In genomic region chr9:36592801-36593583, GRCh38 we compare ENCODE assay signal across 16 cellular contexts. TPM values are rescaled to one million over a fixed set of nuclear protein-coding genes. Genes with fewer than 3 reads are reported as not detected.
DNase-seq lines count a peak whose midpoint lies in the region; ATAC-seq and TF ChIP-seq lines count a peak whose summit lies in the region.
"Had no signal": no experiment of that assay in that cellular context is flagged by ENCODE, and none has a peak within 500 bp of the region (broad histone marks: within the 10 kb centered on the region; RNA-seq: fewer than 3 reads in every experiment).

No MANE protein-coding gene starts in this region.

- in situ Hi-C loops in Panc1 (cut with HindIII; ENCODE audit: low pct_unique_long_range_greater_than_20kb, low sequenced_read_pairs) (no loop called here), astrocyte of the spinal cord (cut with HindIII; ENCODE audit: low sequenced_read_pairs) (no loop called here)

- BruUV-seq in HCT116 (replicated peaks; lab: Mats Ljungman, UMichigan) (TSS peak; percentile 15), Panc1 (replicated peaks; lab: Mats Ljungman, UMichigan) (TSS peak; percentile 28)

- no peak overlapping the region for H3K4me2 ChIP-seq in HCT116 (ENCODE audit: low read length)

- CTCF ChIA-PET in HCT116 (lab: Charles Lee) (no interaction called here), Panc1 (lab: Charles Lee) (no interaction called here)

- H3K36me3 Mint-ChIP-seq in progenitor cell of endocrine pancreas (ENCODE audit: insufficient read depth) = peaks cover 11% of the 10 kb centered on the region

- no peak for ATAC-seq in HCT116
- ATAC-seq in Panc1 = no peak
- no peak for ATAC-seq in GM21825 (IDR thresholded peaks at IDR 0.05; ENCODE audit: unreplicated experiment)
- no peak for ATAC-seq in HG03039 (IDR thresholded peaks at IDR 0.05; ENCODE audit: unreplicated experiment)

- POLR2A ChIA-PET in HCT116 (lab: Charles Lee) (no interaction called here), Panc1 (lab: Charles Lee) (no interaction called here)

- intact Hi-C loops in HCT116 (cut with micrococcal nuclease) = no loop called here
- intact Hi-C loops in Panc1 (cut with micrococcal nuclease; ENCODE audit: unreplicated experiment) = no loop called here

- H3K9me2 ChIP-seq in HCT116 (ENCODE audit: insufficient read depth) = no peaks in the 10 kb centered on the region

- no peak overlapping the region for H3K27ac Mint-ChIP-seq in progenitor cell of endocrine pancreas

- H4K20me1 ChIP-seq in HCT116 (ENCODE audit: insufficient read depth) = peaks cover 5% of the 10 kb centered on the region; the same call in 1 of the 2 replicates

- H3K9me3 ChIP-seq in HCT116 (ENCODE audit: control insufficient read depth in 1 of 2, insufficient read depth in 1 of 2, low read depth in 1 of 2, low read length in 2 of 2) (no peaks in the 10 kb centered on the region), Panc1 (ENCODE audit: control insufficient read depth, insufficient read depth, low read depth, low read length) (no peaks in the 10 kb centered on the region)

- no peak overlapping the region for H3K4me3 Mint-ChIP-seq in progenitor cell of endocrine pancreas (ENCODE audit: low read depth)

- RAD21 ChIA-PET in HCT116 (lab: Charles Lee; ENCODE audit: low non-redundant PET in 1 of 2, low total read pairs in 2 of 2, uncharacterized antibody in 2 of 2, unreplicated experiment in 2 of 2) = no interaction called here

- DNase-seq in HCT116 (ENCODE audit: low read depth, low spot score) (no peak), Panc1 (ENCODE audit: low read depth, low spot score) (no peak), astrocyte of the spinal cord (ENCODE audit: low read depth, low spot score) (peak; percentile 12), iris pigment epithelial cell (ENCODE audit: low read depth) (peak; percentile 17), NOMO-1 treated with dmso at 0.1 percent for 144 hours (lab: John Stamatoyannopoulos, UW; ENCODE audit: unreplicated experiment) (no peak), progenitor cell of endocrine pancreas (ENCODE audit: low spot score, unreplicated experiment) (no peak)
- DNase-seq: C1 segment of cervical spinal cord, GF-D8, KBM-7, NCI-H1048, NCI-H146, NCI-H2081, NCI-H510A treated with DMSO at 0.1 percent for 48 hours, SHP77 had no signal

- no peaks in the 10 kb centered on the region for H3K27me3 ChIP-seq in HCT116 (ENCODE audit: insufficient read depth, low read length)
- no peaks in the 10 kb centered on the region for H3K27me3 ChIP-seq in Panc1 (ENCODE audit: control insufficient read depth, insufficient read depth, low read length)

- no peaks in the 10 kb centered on the region for H3K4me1 Mint-ChIP-seq in progenitor cell of endocrine pancreas (ENCODE audit: low read depth)

- H3K4me3 ChIP-seq in HCT116 (replicated peaks in 1 of 2; ENCODE audit: low read depth in 1 of 2, low read length in 2 of 2) (no peak overlapping the region), Panc1 (ENCODE audit: low read depth in 2 of 2, low read length in 2 of 2) (no peak overlapping the region), astrocyte of the spinal cord (ENCODE audit: low read depth, low read length) (no peak overlapping the region)

- H3K79me2 ChIP-seq in HCT116 (ENCODE audit: insufficient read depth, low read length) = peaks cover 86% of the 10 kb centered on the region

- TF ChIP-seq CTCF in HCT116 (IDR thresholded peaks at IDR 0.05 in 2 of 3, conservative IDR thresholded peaks at IDR 0.05 in 1 of 3; ENCODE audit: borderline replicate concordance in 1 of 3, insufficient read depth in 1 of 3, low read depth in 2 of 3, low read length in 2 of 3) = no peak
- TF ChIP-seq CTCF in Panc1 (IDR thresholded peaks at IDR 0.05) = no peak
- TF ChIP-seq CTCF in astrocyte of the spinal cord (IDR thresholded peaks at IDR 0.05; ENCODE audit: low read depth, low read length) = no peak
- TF ChIP-seq CTCF in progenitor cell of endocrine pancreas (IDR thresholded peaks at IDR 0.05; ENCODE audit: unreplicated experiment) = no peak

- no peak overlapping the region for H3K9ac ChIP-seq in HCT116 (ENCODE audit: low read length)

- H2AFZ ChIP-seq in HCT116 (ENCODE audit: low read depth, low read length, poor library complexity, severe bottlenecking) = no peak overlapping the region

- no peak for TF ChIP-seq RAD21 in HCT116 (IDR thresholded peaks at IDR 0.05; ENCODE audit: low read depth)

- H3K27me3 Mint-ChIP-seq in progenitor cell of endocrine pancreas = no peaks in the 10 kb centered on the region

- H3K36me3 ChIP-seq in HCT116 (ENCODE audit: control insufficient read depth in 1 of 2, insufficient read depth in 2 of 2, low read length in 2 of 2) (peaks cover 36 to 38% of the 10 kb centered on the region in 2 experiments), Panc1 (ENCODE audit: control insufficient read depth, insufficient read depth, low read length) (peaks cover 38% of the 10 kb centered on the region)

- H3K9me3 Mint-ChIP-seq in progenitor cell of endocrine pancreas (ENCODE audit: low read depth) = no peaks in the 10 kb centered on the region

- H3K27ac ChIP-seq in HCT116 (ENCODE audit: low read depth, low read length) = no peak overlapping the region
- H3K27ac ChIP-seq in Panc1 (ENCODE audit: low read length) = no peak overlapping the region

- H3K4me1 ChIP-seq in HCT116 (ENCODE audit: control insufficient read depth in 1 of 2, insufficient read depth in 2 of 2, low read length in 2 of 2) (no peaks in the 10 kb centered on the region), Panc1 (ENCODE audit: control insufficient read depth, insufficient read depth, low read length) (no peaks in the 10 kb centered on the region)

- TF ChIP-seq POLR2A in HCT116 (IDR thresholded peaks at IDR 0.05; ENCODE audit: borderline replicate concordance, extremely low read depth, insufficient read depth, insufficient read length) = no peak

TF ChIP-seq in HCT116, 20 proteins besides CTCF, POLR2A, EP300 and RAD21:
- no peak for TF ChIP-seq SP1 (IDR thresholded peaks at IDR 0.05; ENCODE audit: low read depth)
- no peak for TF ChIP-seq EGR1 (IDR thresholded peaks at IDR 0.05; ENCODE audit: low read depth)
- no peak for TF ChIP-seq YY1 (IDR thresholded peaks at IDR 0.05; ENCODE audit: extremely low read depth, insufficient replicate concordance, low read depth, low read length)
- TF ChIP-seq, protein P1, sequence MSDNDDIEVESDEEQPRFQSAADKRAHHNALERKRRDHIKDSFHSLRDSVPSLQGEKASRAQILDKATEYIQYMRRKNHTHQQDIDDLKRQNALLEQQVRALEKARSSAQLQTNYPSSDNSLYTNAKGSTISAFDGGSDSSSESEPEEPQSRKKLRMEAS (IDR thresholded peaks at IDR 0.05) = no peak
- TF ChIP-seq, protein P2, sequence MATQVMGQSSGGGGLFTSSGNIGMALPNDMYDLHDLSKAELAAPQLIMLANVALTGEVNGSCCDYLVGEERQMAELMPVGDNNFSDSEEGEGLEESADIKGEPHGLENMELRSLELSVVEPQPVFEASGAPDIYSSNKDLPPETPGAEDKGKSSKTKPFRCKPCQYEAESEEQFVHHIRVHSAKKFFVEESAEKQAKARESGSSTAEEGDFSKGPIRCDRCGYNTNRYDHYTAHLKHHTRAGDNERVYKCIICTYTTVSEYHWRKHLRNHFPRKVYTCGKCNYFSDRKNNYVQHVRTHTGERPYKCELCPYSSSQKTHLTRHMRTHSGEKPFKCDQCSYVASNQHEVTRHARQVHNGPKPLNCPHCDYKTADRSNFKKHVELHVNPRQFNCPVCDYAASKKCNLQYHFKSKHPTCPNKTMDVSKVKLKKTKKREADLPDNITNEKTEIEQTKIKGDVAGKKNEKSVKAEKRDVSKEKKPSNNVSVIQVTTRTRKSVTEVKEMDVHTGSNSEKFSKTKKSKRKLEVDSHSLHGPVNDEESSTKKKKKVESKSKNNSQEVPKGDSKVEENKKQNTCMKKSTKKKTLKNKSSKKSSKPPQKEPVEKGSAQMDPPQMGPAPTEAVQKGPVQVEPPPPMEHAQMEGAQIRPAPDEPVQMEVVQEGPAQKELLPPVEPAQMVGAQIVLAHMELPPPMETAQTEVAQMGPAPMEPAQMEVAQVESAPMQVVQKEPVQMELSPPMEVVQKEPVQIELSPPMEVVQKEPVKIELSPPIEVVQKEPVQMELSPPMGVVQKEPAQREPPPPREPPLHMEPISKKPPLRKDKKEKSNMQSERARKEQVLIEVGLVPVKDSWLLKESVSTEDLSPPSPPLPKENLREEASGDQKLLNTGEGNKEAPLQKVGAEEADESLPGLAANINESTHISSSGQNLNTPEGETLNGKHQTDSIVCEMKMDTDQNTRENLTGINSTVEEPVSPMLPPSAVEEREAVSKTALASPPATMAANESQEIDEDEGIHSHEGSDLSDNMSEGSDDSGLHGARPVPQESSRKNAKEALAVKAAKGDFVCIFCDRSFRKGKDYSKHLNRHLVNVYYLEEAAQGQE (IDR thresholded peaks at IDR 0.05; ENCODE audit: low read depth) = no peak
- no peak for TF ChIP-seq CBX3 (IDR thresholded peaks at IDR 0.05; ENCODE audit: low read depth)
- no peak for TF ChIP-seq ELF1 (IDR thresholded peaks at IDR 0.05; ENCODE audit: borderline replicate concordance, low read depth)
- no peak for TF ChIP-seq EZH2 (IDR thresholded peaks at IDR 0.05)
- no peak for TF ChIP-seq SRF (IDR thresholded peaks at IDR 0.05; ENCODE audit: low read depth)
- TF ChIP-seq, protein P3, sequence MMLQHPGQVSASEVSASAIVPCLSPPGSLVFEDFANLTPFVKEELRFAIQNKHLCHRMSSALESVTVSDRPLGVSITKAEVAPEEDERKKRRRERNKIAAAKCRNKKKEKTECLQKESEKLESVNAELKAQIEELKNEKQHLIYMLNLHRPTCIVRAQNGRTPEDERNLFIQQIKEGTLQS (IDR thresholded peaks at IDR 0.05) = no peak
- no peak for TF ChIP-seq SIN3A (IDR thresholded peaks at IDR 0.05; ENCODE audit: low read depth)

RNA-seq across cellular contexts. Expression of gene MELK, which starts 20.3 kb away (rescaled TPM):
- total RNA-seq in HCT116 (2021; ENCODE audit: unreplicated experiment) (63.2 TPM), Panc1 (2021; ENCODE audit: unreplicated experiment) (112 TPM), progenitor cell of endocrine pancreas (24.0 and 27.9 TPM in 2 replicates)
- 20.9 and 30.0 TPM in 2 replicates for polyA plus RNA-seq in HCT116 (2012)
- polyA plus RNA-seq in Panc1 (2012; ENCODE audit: insufficient read length) = 41.0 TPM

Comparison
In these comparisons a context has a peak if more than half of its experiments do, and no peak if none do; other contexts are left out.
1. DNase-seq: peak in astrocyte of the spinal cord (single experiment) and iris pigment epithelial cell (single experiment); none in HCT116 (single experiment), Panc1 (single experiment), NOMO-1 treated with dmso at 0.1 percent for 144 hours (single experiment) and progenitor cell of endocrine pancreas (single experiment).